ENCODE assay signal across 8 cellular contexts in genomic region chr2:44170337-44170736, GRCh38. TPM values are rescaled to one million over a fixed set of nuclear protein-coding genes. Genes with fewer than 3 reads are reported as not detected.
DNase-seq lines count a peak whose midpoint lies in the region; ATAC-seq and TF ChIP-seq lines count a peak whose summit lies in the region.

No MANE protein-coding gene starts in this region.

- CTCF ChIA-PET in RWPE1 (lab: Yijun Ruan, JAX): interaction anchor here (0.5 to 1.3 kb wide), 4 partner anchors 9 to 126 kb away, joined by 3 to 5 read pairs (median 4); no protein-coding TSS in a partner anchor

- H3K4me1 ChIP-seq in heart left ventricle (peaks cover 0 to 45% (median 21%) of the 10 kb centered on the region in 12 donors), skeletal muscle satellite cell (ENCODE audit: control insufficient read depth, insufficient read depth, low read length) (peaks cover 15% of the 10 kb centered on the region)

- H3K27me3 ChIP-seq in heart left ventricle: no peaks in the 10 kb centered on the region
- H3K27me3 ChIP-seq in skeletal muscle satellite cell (ENCODE audit: control insufficient read depth, insufficient read depth, low read length): no peaks in the 10 kb centered on the region

- no peak for ATAC-seq in heart left ventricle
- no peak for ATAC-seq in Right ventricle myocardium inferior
- no peak for ATAC-seq in HG03565 (IDR thresholded peaks at IDR 0.05; ENCODE audit: unreplicated experiment)
- no peak for ATAC-seq in GM19463 (IDR thresholded peaks at IDR 0.05; ENCODE audit: unreplicated experiment)

- H3K27ac ChIP-seq in heart left ventricle (peak overlapping the region in 11 of 12 donors; percentile 30 to 96 (median 90)), RWPE1 (no peak overlapping the region)

- H3K9me3 ChIP-seq in heart left ventricle: no peaks in the 10 kb centered on the region
- H3K9me3 ChIP-seq in skeletal muscle satellite cell (replicated peaks; ENCODE audit: low read length): no peaks in the 10 kb centered on the region

- peak overlapping the region; percentile 95 for H3K9ac ChIP-seq in skeletal muscle satellite cell (ENCODE audit: low read depth, low read length)

- 1 to 3% (median 2%) methylated on average over 3 of the region's 3 CpGs for WGBS in heart left ventricle, 4 donors

- no peak for TF ChIP-seq CTCF in heart left ventricle (IDR thresholded peaks at IDR 0.05)
- no peak for TF ChIP-seq CTCF in WI38 (IDR thresholded peaks at IDR 0.05; ENCODE audit: low read depth, low read length)
- TF ChIP-seq CTCF in RWPE1 (conservative IDR thresholded peaks at IDR 0.05; ENCODE audit: low read depth): no peak

- TF ChIP-seq POLR2A in heart left ventricle (IDR thresholded peaks at IDR 0.05): no peak

- no peaks in the 10 kb centered on the region for H3K36me3 ChIP-seq in heart left ventricle
- no peaks in the 10 kb centered on the region for H3K36me3 ChIP-seq in skeletal muscle satellite cell (ENCODE audit: insufficient read depth, low read length)

- DNase-seq in heart left ventricle (no peak), Right ventricle myocardium inferior (ENCODE audit: missing footprints) (no peak), globus pallidus (ENCODE audit: low spot score) (peak; percentile 61), RWPE1 (ENCODE audit: low spot score) (no peak)

- H3K4me3 ChIP-seq in heart left ventricle (peak overlapping the region in 11 of 12 donors; percentile 79 to 96 (median 90)), WI38 (ENCODE audit: low read depth, low read length) (peak overlapping the region; percentile 93), skeletal muscle satellite cell (ENCODE audit: low read length) (peak overlapping the region; percentile 90)

- intact Hi-C loops in heart left ventricle (cut with DNase I) (no loop called here), Right ventricle myocardium inferior (cut with DNase I) (no loop called here)

- POLR2A ChIA-PET in RWPE1 (lab: Yijun Ruan, JAX; ENCODE audit: low non-redundant PET): no interaction called here

- H3K4me2 ChIP-seq in skeletal muscle satellite cell (ENCODE audit: low read length): peak overlapping the region; percentile 75

RNA-seq across cellular contexts. Expression of gene PPM1B, which starts 1.7 kb away (rescaled TPM):
- total RNA-seq in heart left ventricle: 10 to 100 TPM; 25.7 to 65.9 (median 54.1) TPM
- polyA plus RNA-seq in heart left ventricle: 10 to 100 TPM; 22.6 to 46.2 TPM
- 48.4 TPM for total RNA-seq in Right ventricle myocardium inferior
- 12.7 and 15.0 TPM in 2 replicates for total RNA-seq in skeletal muscle satellite cell (2012; rRNA removed)
